16 cellular contexts compared by ENCODE assay signal in genomic region chr11:74017631-74018030, GRCh38. TPM values are rescaled to one million over a fixed set of nuclear protein-coding genes. Genes with fewer than 3 reads are reported as not detected.
DNase-seq lines count a peak whose midpoint lies in the region; ATAC-seq and TF ChIP-seq lines count a peak whose summit lies in the region.
"Had no signal": no experiment of that assay in that cellular context is flagged by ENCODE, and none has a peak within 500 bp of the region (broad histone marks: within the 10 kb centered on the region; RNA-seq: fewer than 3 reads in every experiment).

No MANE protein-coding gene starts in this region.

- CTCF ChIA-PET in activated CD8-positive, alpha-beta memory T cell treated with anti-CD3 and anti-CD28 coated beads, Interleukin-2, amount 10 ng/mL, durations not matched to agents 7 days and 5 days (lab: Charles Lee), result interaction anchor here (1.0 to 1.4 kb wide), 2 partner anchors 14 to 53 kb away, joined by 3 read pairs; no protein-coding TSS in a partner anchor

- ATAC-seq in activated CD8-positive, alpha-beta memory T cell treated with anti-CD3 and anti-CD28 coated beads, Interleukin-2, amount 10 ng/mL, durations not matched to agents 7 days and 5 days, result no peak
- no peak for ATAC-seq in HG03378 (IDR thresholded peaks at IDR 0.05; ENCODE audit: unreplicated experiment)

- peaks cover 24 to 25% of the 10 kb centered on the region in 2 donors for H3K4me1 ChIP-seq in mucosa of rectum (ENCODE audit: control insufficient read depth in 2 of 2, insufficient read depth in 2 of 2, low read length in 2 of 2)
- H3K4me1 ChIP-seq in thyroid gland, result peaks cover 27 to 37% of the 10 kb centered on the region in 2 donors

- peaks cover 0 to 6% of the 10 kb centered on the region in 2 donors for H3K36me3 ChIP-seq in mucosa of rectum (ENCODE audit: control insufficient read depth in 2 of 2, insufficient read depth in 2 of 2, low read length in 2 of 2)
- H3K36me3 ChIP-seq in thyroid gland, result no peaks in the 10 kb centered on the region

- peak overlapping the region; percentile 91 to 96 for H3K27ac ChIP-seq in mucosa of rectum (ENCODE audit: low read depth in 2 of 2, low read length in 2 of 2)
- H3K27ac ChIP-seq in thyroid gland, result peak overlapping the region; percentile 93 to 96 (median 93)
- H3K27ac ChIP-seq: 22Rv1 had no signal

- TF ChIP-seq POLR2A in thyroid gland (IDR thresholded peaks at IDR 0.05), result no peak

- H3K36me3 Mint-ChIP-seq in activated CD8-positive, alpha-beta memory T cell treated with anti-CD3 and anti-CD28 coated beads, Interleukin-2, amount 10 ng/mL, durations not matched to agents 7 days and 5 days, result peaks cover 22% of the 10 kb centered on the region
- peaks cover 21% of the 10 kb centered on the region for H3K36me3 Mint-ChIP-seq in endothelial cell (ENCODE audit: low read depth, unreplicated experiment)

- peak; percentile 48 for DNase-seq in activated CD8-positive, alpha-beta memory T cell treated with anti-CD3 and anti-CD28 coated beads, Interleukin-2, amount 50 U/mL, for 48 hours
- DNase-seq in activated CD8-positive, alpha-beta memory T cell treated with anti-CD3 and anti-CD28 coated beads, Interleukin-2, amount 10 ng/mL, durations not matched to agents 7 days and 5 days, result no peak
- DNase-seq in endothelial cell (ENCODE audit: low spot score), result no peak
- no peak for DNase-seq in thyroid gland
- no peak for DNase-seq in SHP77 treated with DMSO at 0.1 percent for 48 hours (lab: John Stamatoyannopoulos, UW)
- no peak for DNase-seq in midbrain (lab: John Stamatoyannopoulos, UW)
- DNase-seq: activated CD4-positive, alpha-beta T cell treated with anti-CD3 and anti-CD28 coated beads, Interleukin-2, amount 10 ng/mL, durations not matched to agents 7 days and 5 days; effector memory CD4-positive, alpha-beta T cell; NCI-H1092 treated with DMSO at 0.1 percent for 48 hours; NCI-H2107; NCI-H526; SHP77; stimulated activated naive CD4-positive, alpha-beta T cell had no signal

- no peak overlapping the region for H3K27ac Mint-ChIP-seq in activated CD8-positive, alpha-beta memory T cell treated with anti-CD3 and anti-CD28 coated beads, Interleukin-2, amount 10 ng/mL, durations not matched to agents 7 days and 5 days
- no peak overlapping the region for H3K27ac Mint-ChIP-seq in endothelial cell (ENCODE audit: unreplicated experiment)
- H3K27ac Mint-ChIP-seq: activated CD4-positive, alpha-beta T cell treated with anti-CD3 and anti-CD28 coated beads, Interleukin-2, amount 10 ng/mL, durations not matched to agents 7 days and 5 days had no signal

- WGBS in thyroid gland, 2 donors, result 95 to 100% methylated on average over 2 to 3 of the region's 3 CpGs

- H3K4me3 ChIP-seq in mucosa of rectum (ENCODE audit: low read length in 2 of 2) (no peak overlapping the region), thyroid gland (replicated peaks in 1 of 3) (no peak overlapping the region)

- H3K27me3 ChIP-seq in mucosa of rectum (ENCODE audit: control insufficient read depth in 2 of 2, insufficient read depth in 2 of 2, low read length in 2 of 2) (no peaks in the 10 kb centered on the region), thyroid gland (no peaks in the 10 kb centered on the region)

- TF ChIP-seq CTCF in endothelial cell (IDR thresholded peaks at IDR 0.05; ENCODE audit: unreplicated experiment) (no peak), thyroid gland (IDR thresholded peaks at IDR 0.05) (no peak)

- intact Hi-C loops in thyroid gland (cut with DNase I), result no loop called here

- H3K9me3 Mint-ChIP-seq in activated CD8-positive, alpha-beta memory T cell treated with anti-CD3 and anti-CD28 coated beads, Interleukin-2, amount 10 ng/mL, durations not matched to agents 7 days and 5 days (ENCODE audit: low read depth), result no peaks in the 10 kb centered on the region
- no peaks in the 10 kb centered on the region for H3K9me3 Mint-ChIP-seq in endothelial cell (ENCODE audit: unreplicated experiment)
- H3K9me3 Mint-ChIP-seq: activated CD4-positive, alpha-beta T cell treated with anti-CD3 and anti-CD28 coated beads, Interleukin-2, amount 10 ng/mL, durations not matched to agents 7 days and 5 days had no signal

- peak overlapping the region in 1 of 2 donors; percentile 36 for H3K9ac ChIP-seq in mucosa of rectum (ENCODE audit: low read depth in 1 of 2, low read length in 2 of 2)

- peaks cover 29% of the 10 kb centered on the region for H3K4me1 Mint-ChIP-seq in activated CD8-positive, alpha-beta memory T cell treated with anti-CD3 and anti-CD28 coated beads, Interleukin-2, amount 10 ng/mL, durations not matched to agents 7 days and 5 days
- no peaks in the 10 kb centered on the region for H3K4me1 Mint-ChIP-seq in endothelial cell (ENCODE audit: unreplicated experiment)

- H3K9me3 ChIP-seq in mucosa of rectum (ENCODE audit: control insufficient read depth in 2 of 2, low read length in 2 of 2) (no peaks in the 10 kb centered on the region), thyroid gland (no peaks in the 10 kb centered on the region)

- H3K27me3 Mint-ChIP-seq in activated CD8-positive, alpha-beta memory T cell treated with anti-CD3 and anti-CD28 coated beads, Interleukin-2, amount 10 ng/mL, durations not matched to agents 7 days and 5 days, result no peaks in the 10 kb centered on the region
- no peaks in the 10 kb centered on the region for H3K27me3 Mint-ChIP-seq in endothelial cell (ENCODE audit: unreplicated experiment)
- H3K27me3 Mint-ChIP-seq: activated CD4-positive, alpha-beta T cell treated with anti-CD3 and anti-CD28 coated beads, Interleukin-2, amount 10 ng/mL, durations not matched to agents 7 days and 5 days had no signal

- H3K4me3 Mint-ChIP-seq in activated CD8-positive, alpha-beta memory T cell treated with anti-CD3 and anti-CD28 coated beads, Interleukin-2, amount 10 ng/mL, durations not matched to agents 7 days and 5 days, result no peak overlapping the region
- peak overlapping the region; percentile 17 for H3K4me3 Mint-ChIP-seq in endothelial cell (ENCODE audit: unreplicated experiment)
- H3K4me3 Mint-ChIP-seq: activated CD4-positive, alpha-beta T cell treated with anti-CD3 and anti-CD28 coated beads, Interleukin-2, amount 10 ng/mL, durations not matched to agents 7 days and 5 days had no signal

RNA-seq across cellular contexts. Expression of gene UCP3, which starts 8.7 kb away (rescaled TPM):
- 1 to 10 TPM; 3.3 to 5.2 TPM for total RNA-seq in activated CD8-positive, alpha-beta memory T cell treated with anti-CD3 and anti-CD28 coated beads, Interleukin-2, amount 10 ng/mL, durations not matched to agents 7 days and 5 days
- 1.6 TPM for total RNA-seq in endothelial cell (ENCODE audit: unreplicated experiment)
- 1 to 10 TPM; 3.1 to 3.6 (median 3.4) TPM for total RNA-seq in thyroid gland

RNA-seq across cellular contexts. Expression of gene UCP2, which starts 35.0 kb away (rescaled TPM):
- total RNA-seq in activated CD8-positive, alpha-beta memory T cell treated with anti-CD3 and anti-CD28 coated beads, Interleukin-2, amount 10 ng/mL, durations not matched to agents 7 days and 5 days, result 100 to 1,000 TPM; 199 to 288 TPM
- total RNA-seq in endothelial cell (ENCODE audit: unreplicated experiment), result 12.8 TPM
- total RNA-seq in thyroid gland, result 10 to 100 TPM; 41.4 to 97.0 (median 52.5) TPM
